ENCODE assay signal across 22 cellular contexts in genomic region chr2:228018311-228018710, GRCh38.
DNase-seq lines count a peak whose midpoint lies in the region; ATAC-seq and TF ChIP-seq lines count a peak whose summit lies in the region.
"Had no signal": no experiment of that assay in that cellular context is flagged by ENCODE, and none has a peak within 500 bp of the region (broad histone marks: within the 10 kb centered on the region; RNA-seq: fewer than 3 reads in every experiment).

No MANE protein-coding gene starts in this region.

- H3K36me3 ChIP-seq in right atrium auricular region: peaks cover 9% of the 10 kb centered on the region
- no peaks in the 10 kb centered on the region for H3K36me3 ChIP-seq in PC-9 (ENCODE audit: low read depth)
- no peaks in the 10 kb centered on the region for H3K36me3 ChIP-seq in upper lobe of right lung
- H3K36me3 ChIP-seq: BE2C; BLaER1 treated with 17β-estradiol and CSF1 and Interleukin-3, amounts not matched to agents 10 nM and 100 nM had no signal

- 0 out of 2 replicates have a peak overlapping the region, but pooled peaks have one; percentile 23 for H2AFZ ChIP-seq in PC-9
- H2AFZ ChIP-seq: GM23338 had no signal

- H3K9me3 ChIP-seq in right atrium auricular region (no peaks in the 10 kb centered on the region), PC-9 (ENCODE audit: insufficient read depth, low read depth) (no peaks in the 10 kb centered on the region), upper lobe of right lung (no peaks in the 10 kb centered on the region)
- H3K9me3 ChIP-seq: A549, BE2C had no signal

- H3K9me3 Mint-ChIP-seq in nephron progenitor cell: no peaks in the 10 kb centered on the region
- H3K9me3 Mint-ChIP-seq: H9 had no signal

- H3F3A ChIP-seq in PC-9 (ENCODE audit: insufficient read depth, low read depth): no peaks in the 10 kb centered on the region

- ATAC-seq in Right ventricle myocardium superior (ENCODE audit: poor library complexity) (peak; percentile 80), HG03520 (IDR thresholded peaks at IDR 0.05; ENCODE audit: unreplicated experiment) (no peak), upper lobe of right lung (no peak)
- ATAC-seq: A549, GM23338, HCT116 had no signal

- DNase-seq in Right ventricle myocardium superior (no peak), right atrium auricular region (ENCODE audit: low spot score) (no peak), PC-9 (no peak), nephron progenitor cell (no peak), upper lobe of right lung (no peak)
- DNase-seq: 8988T; ACHN; AML-193; BE2C; CD4-positive, alpha-beta T cell; CD8-positive, alpha-beta memory T cell; DMS 273 treated with DMSO at 0.1 percent for 48 hours; DMS79; EL; GF-D8; H9 had no signal

- no peak overlapping the region for H3K4me3 Mint-ChIP-seq in nephron progenitor cell
- H3K4me3 Mint-ChIP-seq: CD14-positive monocyte; CD4-positive, alpha-beta T cell; CD8-positive, alpha-beta memory T cell; GM23338; H9 had no signal

- H3K36me3 Mint-ChIP-seq in nephron progenitor cell (ENCODE audit: low read depth): no peaks in the 10 kb centered on the region
- H3K36me3 Mint-ChIP-seq: CD14-positive monocyte; CD8-positive, alpha-beta memory T cell had no signal

- H3K27me3 Mint-ChIP-seq in nephron progenitor cell (ENCODE audit: low read depth, poor library complexity): no peaks in the 10 kb centered on the region
- H3K27me3 Mint-ChIP-seq: CD4-positive, alpha-beta T cell had no signal

- H3K4me2 ChIP-seq in PC-9: no peak overlapping the region
- H3K4me2 ChIP-seq: A549, GM23338 had no signal

- H3K27ac ChIP-seq in right atrium auricular region (no peak overlapping the region), PC-9 (no peak overlapping the region), upper lobe of right lung (no peak overlapping the region)
- H3K27ac ChIP-seq: A549; BLaER1 treated with 17β-estradiol and CSF1 and Interleukin-3, amounts not matched to agents 10 nM and 100 nM had no signal

- no peaks in the 10 kb centered on the region for H4K20me1 ChIP-seq in PC-9 (ENCODE audit: insufficient read depth)
- H4K20me1 ChIP-seq: BLaER1 treated with 17β-estradiol and CSF1 and Interleukin-3, amounts not matched to agents 10 nM and 100 nM had no signal

- TF ChIP-seq CTCF in right atrium auricular region (IDR thresholded peaks at IDR 0.05): no peak
- no peak for TF ChIP-seq CTCF in PC-9 (conservative IDR thresholded peaks at IDR 0.05)
- no peak for TF ChIP-seq CTCF in nephron progenitor cell (IDR thresholded peaks at IDR 0.05)
- TF ChIP-seq CTCF in upper lobe of right lung (IDR thresholded peaks at IDR 0.05): no peak

- no peaks in the 10 kb centered on the region for H3K27me3 ChIP-seq in right atrium auricular region
- H3K27me3 ChIP-seq in PC-9 (ENCODE audit: insufficient read depth, low read depth): no peaks in the 10 kb centered on the region
- no peaks in the 10 kb centered on the region for H3K27me3 ChIP-seq in upper lobe of right lung
- H3K27me3 ChIP-seq: BE2C; BLaER1 treated with 17β-estradiol and CSF1 and Interleukin-3, amounts not matched to agents 10 nM and 100 nM had no signal

- peaks cover 5% of the 10 kb centered on the region for H3K4me1 Mint-ChIP-seq in nephron progenitor cell
- H3K4me1 Mint-ChIP-seq: CD14-positive monocyte; CD8-positive, alpha-beta memory T cell had no signal

- H3K9me2 ChIP-seq in PC-9 (ENCODE audit: insufficient read depth): no peaks in the 10 kb centered on the region

- CTCF ChIA-PET in PC-9 (lab: Charles Lee): no interaction called here

- POLR2A ChIA-PET in PC-9 (lab: Charles Lee; ENCODE audit: unreplicated experiment): no interaction called here

- intact Hi-C loops in Right ventricle myocardium superior (cut with DNase I): no loop called here
- intact Hi-C loops in PC-9 (cut with micrococcal nuclease; ENCODE audit: unreplicated experiment): no loop called here
- intact Hi-C loops in upper lobe of right lung (cut with DNase I): no loop called here

- H3K4me1 ChIP-seq in right atrium auricular region (no peaks in the 10 kb centered on the region), PC-9 (replicated peaks; ENCODE audit: insufficient read depth) (no peaks in the 10 kb centered on the region), upper lobe of right lung (no peaks in the 10 kb centered on the region)
- H3K4me1 ChIP-seq: A549, BE2C had no signal

- BruUV-seq in PC-9 (replicated peaks; lab: Mats Ljungman, UMichigan): no TSS peak

- no peak overlapping the region for H3K4me3 ChIP-seq in right atrium auricular region
- H3K4me3 ChIP-seq in PC-9: no peak overlapping the region
- H3K4me3 ChIP-seq in upper lobe of right lung: no peak overlapping the region
- H3K4me3 ChIP-seq: A549; BLaER1 treated with 17β-estradiol and CSF1 and Interleukin-3, amounts not matched to agents 10 nM and 100 nM; GM23338 had no signal

- peak overlapping the region; percentile 34 for H3K27ac Mint-ChIP-seq in nephron progenitor cell
- H3K27ac Mint-ChIP-seq: CD14-positive monocyte; CD4-positive, alpha-beta T cell; CD8-positive, alpha-beta memory T cell; GM23338; H9 had no signal

- H3K79me2 ChIP-seq in PC-9 (ENCODE audit: low read depth): no peaks in the 10 kb centered on the region
